ENCODE assay signal across 14 cellular contexts in the genomic region with DNA sequence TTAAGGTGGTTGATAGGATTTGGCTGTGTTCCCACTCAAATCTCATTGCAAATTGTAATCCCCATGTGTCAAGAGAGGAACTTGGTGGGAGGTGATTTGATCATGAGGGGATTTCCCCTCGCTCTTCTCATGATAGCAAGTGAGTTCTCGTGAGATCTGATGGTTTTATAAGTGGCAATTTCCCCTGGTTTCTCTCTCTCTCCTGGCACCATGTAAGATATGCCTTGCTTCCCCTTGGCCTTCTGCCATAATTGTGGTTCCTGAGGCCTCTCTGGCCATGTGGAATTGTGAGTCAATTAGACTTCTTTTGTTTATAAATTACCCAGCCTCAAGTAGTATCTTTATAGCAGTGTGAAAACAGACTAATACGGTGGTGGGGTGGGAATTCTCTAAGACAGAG.
DNase-seq lines count a peak whose midpoint lies in the region; ATAC-seq and TF ChIP-seq lines count a peak whose summit lies in the region.
"Had no signal": no experiment of that assay in that cellular context is flagged by ENCODE, and none has a peak within 500 bp of the region (broad histone marks: within the 10 kb centered on the region; RNA-seq: fewer than 3 reads in every experiment).

No MANE protein-coding gene starts in this region.

- no peak overlapping the region for H3K4me3 ChIP-seq in retinal pigment epithelial cell (ENCODE audit: low read length)
- H3K4me3 ChIP-seq: prostate gland had no signal

- DNase-seq in NCI-H524 (lab: John Stamatoyannopoulos, UW): peak; percentile 7 to 43
- no peak for DNase-seq in NCI-H524 treated with DMSO at 0.1 percent for 48 hours (lab: John Stamatoyannopoulos, UW)
- peak; percentile 57 for DNase-seq in NCI-H1105 (lab: John Stamatoyannopoulos, UW)
- peak; percentile 80 for DNase-seq in amniotic epithelial cell (ENCODE audit: low read depth)
- peak; percentile 34 for DNase-seq in retinal pigment epithelial cell (ENCODE audit: low read depth)
- DNase-seq in occipital lobe (lab: John Stamatoyannopoulos, UW): no peak
- DNase-seq: aorta; foreskin fibroblast; H9; naive B cell; stimulated activated CD4-positive, alpha-beta T cell treated with anti-CD3 and anti-CD28 coated beads, Interleukin-2, amount 100 ng/mL, for 24 hours had no signal

- no peak for TF ChIP-seq CTCF in retinal pigment epithelial cell (conservative IDR thresholded peaks at IDR 0.05; ENCODE audit: low read depth, low read length)

- ATAC-seq in GM21423 (IDR thresholded peaks at IDR 0.05; ENCODE audit: unreplicated experiment) (no peak), GM18858 (IDR thresholded peaks at IDR 0.05; ENCODE audit: unreplicated experiment) (no peak)

Comparison
In these comparisons a context has a peak if more than half of its experiments do, and no peak if none do; other contexts are left out.
1. DNase-seq: peak in NCI-H524 (2 of 2), NCI-H1105 (single experiment), amniotic epithelial cell (single experiment) and retinal pigment epithelial cell (single experiment); none in NCI-H524 treated with DMSO at 0.1 percent for 48 hours (single experiment) and occipital lobe (single experiment).